Comparison of ENCODE assay signal across 1 cellular context in the genomic region with DNA sequence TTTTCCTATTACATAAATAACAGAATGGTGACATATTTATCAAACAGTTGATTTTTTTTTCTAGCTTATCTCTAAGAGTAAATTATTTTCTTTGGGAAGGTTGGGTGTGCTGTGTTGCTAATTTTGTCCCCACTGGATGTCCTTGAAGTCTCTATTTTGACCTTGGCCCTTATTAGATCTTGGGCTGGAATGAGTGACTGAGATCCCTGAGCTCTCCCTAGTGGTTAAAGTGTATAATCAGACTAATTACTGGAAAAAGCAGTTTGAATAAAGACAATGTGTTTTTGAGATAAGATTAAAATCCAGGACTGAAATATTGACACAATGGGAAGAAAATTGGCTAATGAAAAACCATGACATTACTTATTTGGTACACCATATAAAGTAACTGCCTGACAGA.
TF ChIP-seq lines count a peak whose summit lies in the region.

No MANE protein-coding gene starts in this region.

TF ChIP-seq in WTC11, 78 proteins besides CTCF, POLR2A, EP300 and RAD21 (continued from another document):
- TF ChIP-seq, protein P1, sequence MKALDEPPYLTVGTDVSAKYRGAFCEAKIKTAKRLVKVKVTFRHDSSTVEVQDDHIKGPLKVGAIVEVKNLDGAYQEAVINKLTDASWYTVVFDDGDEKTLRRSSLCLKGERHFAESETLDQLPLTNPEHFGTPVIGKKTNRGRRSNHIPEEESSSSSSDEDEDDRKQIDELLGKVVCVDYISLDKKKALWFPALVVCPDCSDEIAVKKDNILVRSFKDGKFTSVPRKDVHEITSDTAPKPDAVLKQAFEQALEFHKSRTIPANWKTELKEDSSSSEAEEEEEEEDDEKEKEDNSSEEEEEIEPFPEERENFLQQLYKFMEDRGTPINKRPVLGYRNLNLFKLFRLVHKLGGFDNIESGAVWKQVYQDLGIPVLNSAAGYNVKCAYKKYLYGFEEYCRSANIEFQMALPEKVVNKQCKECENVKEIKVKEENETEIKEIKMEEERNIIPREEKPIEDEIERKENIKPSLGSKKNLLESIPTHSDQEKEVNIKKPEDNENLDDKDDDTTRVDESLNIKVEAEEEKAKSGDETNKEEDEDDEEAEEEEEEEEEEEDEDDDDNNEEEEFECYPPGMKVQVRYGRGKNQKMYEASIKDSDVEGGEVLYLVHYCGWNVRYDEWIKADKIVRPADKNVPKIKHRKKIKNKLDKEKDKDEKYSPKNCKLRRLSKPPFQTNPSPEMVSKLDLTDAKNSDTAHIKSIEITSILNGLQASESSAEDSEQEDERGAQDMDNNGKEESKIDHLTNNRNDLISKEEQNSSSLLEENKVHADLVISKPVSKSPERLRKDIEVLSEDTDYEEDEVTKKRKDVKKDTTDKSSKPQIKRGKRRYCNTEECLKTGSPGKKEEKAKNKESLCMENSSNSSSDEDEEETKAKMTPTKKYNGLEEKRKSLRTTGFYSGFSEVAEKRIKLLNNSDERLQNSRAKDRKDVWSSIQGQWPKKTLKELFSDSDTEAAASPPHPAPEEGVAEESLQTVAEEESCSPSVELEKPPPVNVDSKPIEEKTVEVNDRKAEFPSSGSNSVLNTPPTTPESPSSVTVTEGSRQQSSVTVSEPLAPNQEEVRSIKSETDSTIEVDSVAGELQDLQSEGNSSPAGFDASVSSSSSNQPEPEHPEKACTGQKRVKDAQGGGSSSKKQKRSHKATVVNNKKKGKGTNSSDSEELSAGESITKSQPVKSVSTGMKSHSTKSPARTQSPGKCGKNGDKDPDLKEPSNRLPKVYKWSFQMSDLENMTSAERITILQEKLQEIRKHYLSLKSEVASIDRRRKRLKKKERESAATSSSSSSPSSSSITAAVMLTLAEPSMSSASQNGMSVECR (CRISPR knock-in tag; IDR thresholded peaks at IDR 0.05; ENCODE audit: borderline replicate concordance): no peak
- no peak for TF ChIP-seq FOXK1 (CRISPR knock-in tag; IDR thresholded peaks at IDR 0.05)
